In genomic region chr1:38146079-38146478, GRCh38 we compare ENCODE assay signal across 1 cellular context.
TF ChIP-seq lines count a peak whose summit lies in the region.
"Not testable (repeated sequence)": the region's sequence is repeated elsewhere in the genome, so short reads cannot be mapped to it uniquely, and the experiment has no call there.

No MANE protein-coding gene starts in this region.

- CTCF ChIA-PET in HEK293 (lab: Yijun Ruan, JAX) = not testable (repeated sequence)

- POLR2A ChIA-PET in HEK293 (lab: Yijun Ruan, JAX) = not testable (repeated sequence)

- H3K4me3 ChIP-seq in HEK293 (ENCODE audit: low read depth, low read length) = not testable (repeated sequence)

- not testable (repeated sequence) for H3K9me3 ChIP-seq in HEK293 (ENCODE audit: control insufficient read depth, insufficient read depth, low read depth, low read length)

- not testable (repeated sequence) for H3K36me3 ChIP-seq in HEK293 (ENCODE audit: control insufficient read depth in 2 of 2, insufficient read depth in 1 of 2, low read length in 2 of 2)

- not testable (repeated sequence) for H3K27ac ChIP-seq in HEK293 (ENCODE audit: extremely low read depth, low read depth, low read length)

- TF ChIP-seq CTCF in HEK293 (tag by site-specific recombination; IDR thresholded peaks at IDR 0.05) = not testable (repeated sequence)

- H3K4me1 ChIP-seq in HEK293 (ENCODE audit: control insufficient read depth, insufficient read depth, low read length) = not testable (repeated sequence)

TF ChIP-seq in HEK293, 187 proteins besides CTCF, POLR2A, EP300 and RAD21:
- TF ChIP-seq ZNF302 (tag by site-specific recombination; IDR thresholded peaks at IDR 0.05; ENCODE audit: low read depth) = peak; percentile 96
TF ChIP-seq in HEK293: peak in this region for 1; not testable (repeated sequence) for 186.
